In genomic region chr16:77211880-77212735, GRCh38 we compare ENCODE assay signal across 8 cellular contexts. TPM values are rescaled to one million over a fixed set of nuclear protein-coding genes. Genes with fewer than 3 reads are reported as not detected.
DNase-seq lines count a peak whose midpoint lies in the region; TF ChIP-seq lines count a peak whose summit lies in the region.

No MANE protein-coding gene starts in this region.

- TF ChIP-seq CTCF in SU-DHL-6 (IDR thresholded peaks at IDR 0.05; ENCODE audit: insufficient read depth, low read length, poor library complexity, severe bottlenecking), result no peak

- H3K4me3 ChIP-seq in MG63 (peak overlapping the region; percentile 51), SU-DHL-6 (ENCODE audit: insufficient read depth, low read length, poor library complexity, severe bottlenecking) (peak overlapping the region; percentile 60), iPS-18c (ENCODE audit: insufficient read depth, low read depth, low read length) (peak overlapping the region; percentile 60)

- H3K4me2 ChIP-seq in SU-DHL-6 (ENCODE audit: low read depth, low read length, poor library complexity, severe bottlenecking), result peak overlapping the region; percentile 57

- H3K9me3 ChIP-seq in MG63 (no peaks in the 10 kb centered on the region), SU-DHL-6 (ENCODE audit: insufficient read depth, low read length) (no peaks in the 10 kb centered on the region), iPS-18c (ENCODE audit: control insufficient read depth, insufficient read depth, low read length) (peaks cover 2% of the 10 kb centered on the region)

- DNase-seq in G401 (ENCODE audit: low spot score) (peak; percentile 55), H4 (ENCODE audit: low spot score) (peak; percentile 40), MG63 (peak; percentile 55), 8988T (no peak)
- peak; percentile 36 for DNase-seq in activated naive CD8-positive, alpha-beta T cell treated with anti-CD3 and anti-CD28 coated beads, Interleukin-2, amount 50 U/mL, for 16 hours (ENCODE audit: low read depth, low spot score)
- DNase-seq in stimulated activated CD4-positive, alpha-beta T cell treated with anti-CD3 and anti-CD28 coated beads, Interleukin-15, amount 100 ng/mL, for 24 hours, result peak; percentile 84

- in situ Hi-C loops in G401 (cut with HindIII; ENCODE audit: low sequenced_read_pairs), result no loop called here

- no peaks in the 10 kb centered on the region for H3K79me2 ChIP-seq in SU-DHL-6 (ENCODE audit: insufficient read depth, low read length)

- H3F3A ChIP-seq in SU-DHL-6 (ENCODE audit: insufficient read depth), result no peaks in the 10 kb centered on the region

- H3K9ac ChIP-seq in SU-DHL-6 (ENCODE audit: low read length), result peak overlapping the region; percentile 74

- H4K20me1 ChIP-seq in SU-DHL-6 (ENCODE audit: low read depth, low read length), result no peaks in the 10 kb centered on the region

- H3K27ac ChIP-seq in SU-DHL-6 (ENCODE audit: low read depth, low read length), result peak overlapping the region; percentile 5; the same call in 1 of the 2 replicates

- no peaks in the 10 kb centered on the region for H3K27me3 ChIP-seq in MG63
- H3K27me3 ChIP-seq in SU-DHL-6 (ENCODE audit: low read length), result no peaks in the 10 kb centered on the region

- no peaks in the 10 kb centered on the region for H3K36me3 ChIP-seq in MG63
- H3K36me3 ChIP-seq in SU-DHL-6 (ENCODE audit: low read length), result no peaks in the 10 kb centered on the region

- H2AFZ ChIP-seq in SU-DHL-6 (ENCODE audit: low read depth, low read length, severe bottlenecking), result peak overlapping the region; percentile 92

- no peaks in the 10 kb centered on the region for H3K9me2 ChIP-seq in SU-DHL-6 (replicated peaks; ENCODE audit: insufficient read depth, low read length)

RNA-seq across cellular contexts. Expression of gene SYCE1L, which starts 12.9 kb away (rescaled TPM):
- not detected in 2 replicates for total RNA-seq in G401 (2014; rRNA removed; shearing (Covaris generic))
- 0.68 TPM in 1 of 2 replicates, not detected in the other for total RNA-seq in H4 (2014; rRNA removed; shearing (Covaris generic))
- not detected in 2 replicates for total RNA-seq in MG63 (2014; rRNA removed; shearing (Covaris generic); ENCODE audit: low replicate concordance)

RNA-seq across cellular contexts. Expression of gene MON1B, which starts 21.1 kb away (rescaled TPM):
- 0.92 and 2.0 TPM in 2 replicates for total RNA-seq in G401 (2014; rRNA removed; shearing (Covaris generic))
- total RNA-seq in H4 (2014; rRNA removed; shearing (Covaris generic)), result 6.7 and 7.4 TPM in 2 replicates
- 1.8 and 3.3 TPM in 2 replicates for total RNA-seq in MG63 (2014; rRNA removed; shearing (Covaris generic); ENCODE audit: low replicate concordance)
